In the genomic region with DNA sequence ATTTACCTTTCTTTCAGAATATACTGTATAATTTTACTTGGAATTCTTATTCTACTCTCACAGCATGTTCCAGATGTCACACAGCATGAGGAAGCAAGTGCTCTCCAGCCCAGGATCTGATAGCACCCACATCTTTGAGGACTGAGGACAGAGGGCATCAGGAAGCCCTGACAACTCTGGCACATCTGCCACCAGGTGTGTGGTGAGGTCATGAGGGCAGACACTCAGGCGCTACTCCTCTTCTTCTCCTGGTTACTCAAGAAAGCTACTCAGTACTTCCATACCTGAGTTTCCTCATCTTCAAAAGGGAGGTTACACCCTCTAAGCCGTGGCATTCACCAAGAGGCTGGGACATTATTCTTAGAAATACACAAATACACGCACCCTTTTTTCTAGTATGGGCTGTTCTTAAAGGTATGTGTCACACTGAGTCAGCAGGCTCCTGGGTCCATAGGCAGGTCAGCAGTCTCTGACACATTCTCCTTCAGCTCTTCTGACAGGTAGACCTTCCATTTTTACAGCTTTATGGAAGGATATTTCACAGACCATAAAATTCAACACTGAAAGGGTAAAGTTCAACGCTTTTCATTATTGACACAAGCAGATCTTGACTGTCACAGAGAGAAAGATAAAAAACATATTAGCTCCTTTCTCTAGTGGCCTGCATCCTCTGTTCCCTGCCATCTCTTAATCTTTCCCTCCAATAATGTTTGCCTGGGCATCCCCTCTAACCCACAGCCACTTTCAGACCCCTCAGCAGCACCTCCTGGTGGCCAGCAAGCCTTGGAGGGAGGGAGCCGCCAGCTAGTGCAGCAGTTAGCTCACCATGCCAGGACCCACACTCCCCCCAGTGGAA, we compare ENCODE assay signal across 8 cellular contexts.
DNase-seq lines count a peak whose midpoint lies in the region; ATAC-seq and TF ChIP-seq lines count a peak whose summit lies in the region.

No MANE protein-coding gene starts in this region.

- intact Hi-C loops in Panc1 (cut with micrococcal nuclease; ENCODE audit: unreplicated experiment), result loop anchor here (5.0 to 10.0 kb wide), 2 partner anchors 178 to 261 kb away; no protein-coding TSS in a partner anchor

- POLR2A ChIA-PET in AG04450 (lab: Yijun Ruan, JAX), result interaction anchor here (0.5 to 2.1 kb wide), 9 partner anchors 8 to 184 kb away, joined by 3 to 11 read pairs (median 4); a partner anchor contains a TSS
- POLR2A ChIA-PET in Panc1 (lab: Charles Lee), result no interaction called here

- H3K27me3 ChIP-seq in AG04450 (ENCODE audit: control insufficient read depth, insufficient read depth, low read length) (no peaks in the 10 kb centered on the region), GM23248 (replicated peaks; ENCODE audit: insufficient read depth) (no peaks in the 10 kb centered on the region), Panc1 (ENCODE audit: control insufficient read depth, insufficient read depth, low read length) (no peaks in the 10 kb centered on the region)

- BruUV-seq in Panc1 (replicated peaks; lab: Mats Ljungman, UMichigan), result no TSS peak

- H2AFZ ChIP-seq in GM23248, result no peak overlapping the region

- 57 to 59% methylated on average over 5 of the region's 5 CpGs for WGBS in GM23248 (ENCODE audit: low coverage in 1 of 2, low lambda C conversion rate in 2 of 2, missing lambda C conversion rate in 2 of 2), 2 experiments

- H3K4me2 ChIP-seq in GM23248 (ENCODE audit: unreplicated experiment), result peak overlapping the region; percentile 20

- H3K9me2 ChIP-seq in GM23248 (ENCODE audit: insufficient read depth), result no peaks in the 10 kb centered on the region

- H3K27ac ChIP-seq in AG04450 (ENCODE audit: low read depth, low read length) (no peak overlapping the region), GM23248 (peak overlapping the region; percentile 6; the same call in 1 of the 2 replicates), Panc1 (ENCODE audit: low read length) (no peak overlapping the region)

- no peaks in the 10 kb centered on the region for H4K20me1 ChIP-seq in GM23248 (ENCODE audit: insufficient read depth)

- peaks cover 28% of the 10 kb centered on the region for H3K4me1 ChIP-seq in GM23248 (ENCODE audit: insufficient read depth)
- H3K4me1 ChIP-seq in Panc1 (ENCODE audit: control insufficient read depth, insufficient read depth, low read length), result peaks cover 8% of the 10 kb centered on the region; the same call in 1 of the 2 replicates

- CTCF ChIA-PET in AG04450 (lab: Charles Lee) (interaction anchor here (0.5 to 3.3 kb wide), 70 partner anchors 9 to 780 kb away, joined by 3 to 126 read pairs (median 5); a partner anchor contains a TSS), Panc1 (lab: Charles Lee) (interaction anchor here (0.5 to 1.3 kb wide), 9 partner anchors 26 to 312 kb away, joined by 3 to 6 read pairs (median 4); no protein-coding TSS in a partner anchor)

- no peaks in the 10 kb centered on the region for H3K9me3 ChIP-seq in AG04450 (ENCODE audit: control insufficient read depth, insufficient read depth, low read length)
- H3K9me3 ChIP-seq in GM23248 (ENCODE audit: low read depth), result no peaks in the 10 kb centered on the region
- no peaks in the 10 kb centered on the region for H3K9me3 ChIP-seq in Panc1 (ENCODE audit: control insufficient read depth, insufficient read depth, low read depth, low read length)

- H3F3A ChIP-seq in GM23248 (ENCODE audit: insufficient read depth), result 0 out of 2 replicates have a peak, but pooled peaks cover 13% of the 10 kb centered on the region

- H3K79me2 ChIP-seq in GM23248 (ENCODE audit: insufficient read depth), result no peaks in the 10 kb centered on the region

- DNase-seq in AG04450 (ENCODE audit: low read depth, low spot score), result peak; percentile 44
- peak; percentile 80 for DNase-seq in GM23248
- DNase-seq in Panc1 (ENCODE audit: low read depth, low spot score), result no peak
- peak; percentile 11 to 63 for DNase-seq in T47D (ENCODE audit: low read depth in 1 of 2, low spot score in 1 of 2)
- peak; percentile 95 for DNase-seq in islet precursor cell
- DNase-seq in stimulated activated CD4-positive, alpha-beta T cell treated with anti-CD3 and anti-CD28 coated beads, TNF-alpha, amount 100 ng/mL, for 24 hours (ENCODE audit: low read depth in 3 of 3), result peak in 2 of 3 experiments; percentile 2 to 36
- DNase-seq in pons (ENCODE audit: low spot score), result no peak

- in situ Hi-C loops in GM23248 (cut with MboI), result loop anchor here (10.0 kb wide), 1 partner anchor 171 kb away; no protein-coding TSS in a partner anchor
- in situ Hi-C loops in Panc1 (cut with HindIII; ENCODE audit: low pct_unique_long_range_greater_than_20kb, low sequenced_read_pairs), result no loop called here
- in situ Hi-C loops in T47D (cut with HindIII; ENCODE audit: low pct_unique_long_range_greater_than_20kb, low sequenced_read_pairs), result no loop called here

- TF ChIP-seq CTCF in AG04450 (IDR thresholded peaks at IDR 0.05; ENCODE audit: low read depth, low read length), result peak; percentile 90
- TF ChIP-seq CTCF in Panc1 (IDR thresholded peaks at IDR 0.05), result peak; percentile 92

- peak; percentile 92 for ATAC-seq in Panc1
- ATAC-seq in HG02840 (IDR thresholded peaks at IDR 0.05; ENCODE audit: low FRiP score, unreplicated experiment), result no peak

- H3K36me3 ChIP-seq in GM23248 (ENCODE audit: low read depth), result no peaks in the 10 kb centered on the region
- H3K36me3 ChIP-seq in Panc1 (ENCODE audit: control insufficient read depth, insufficient read depth, low read length), result no peaks in the 10 kb centered on the region

- no peak overlapping the region for H3K9ac ChIP-seq in GM23248

- H3K4me3 ChIP-seq in AG04450 (ENCODE audit: low read depth, low read length), result no peak overlapping the region
- no peak overlapping the region for H3K4me3 ChIP-seq in GM23248
- H3K4me3 ChIP-seq in Panc1 (ENCODE audit: low read depth in 2 of 2, low read length in 2 of 2), result no peak overlapping the region

Comparison
In these comparisons a context has a peak if more than half of its experiments do, and no peak if none do; other contexts are left out.
1. DNase-seq: peak in AG04450 (single experiment), GM23248 (single experiment), T47D (2 of 2), islet precursor cell (single experiment) and stimulated activated CD4-positive, alpha-beta T cell treated with anti-CD3 and anti-CD28 coated beads, TNF-alpha, amount 100 ng/mL, for 24 hours (2 of 3); none in Panc1 (single experiment) and pons (single experiment).